23 cellular contexts compared by ENCODE assay signal in genomic region chr2:227134591-227134990, GRCh38. TPM values are rescaled to one million over a fixed set of nuclear protein-coding genes. Genes with fewer than 3 reads are reported as not detected.
DNase-seq lines count a peak whose midpoint lies in the region; ATAC-seq, FAIRE-seq and TF ChIP-seq lines count a peak whose summit lies in the region.
"Had no signal": no experiment of that assay in that cellular context is flagged by ENCODE, and none has a peak within 500 bp of the region (broad histone marks: within the 10 kb centered on the region; RNA-seq: fewer than 3 reads in every experiment).

No MANE protein-coding gene starts in this region.

- TF ChIP-seq CTCF in HepG2 (CRISPR knock-in tag; IDR thresholded peaks at IDR 0.05) (no peak), right lobe of liver (IDR thresholded peaks at IDR 0.05) (no peak)

- WGBS in HepG2 (ENCODE audit: low lambda C conversion rate), result 25% methylated on average over 5 of the region's 5 CpGs
- WGBS in right lobe of liver (ENCODE audit: insufficient coverage, low coverage, low lambda C conversion rate, missing lambda C conversion rate), result 86% methylated on average over 5 of the region's 5 CpGs

- H4K20me1 ChIP-seq in HepG2 (ENCODE audit: insufficient read depth, low read length), result no peaks in the 10 kb centered on the region

- TF ChIP-seq POLR2A in HepG2 (IDR thresholded peaks at IDR 0.05; ENCODE audit: insufficient read depth in 1 of 2, low read depth in 2 of 2, low read length in 2 of 2) (no peak), right lobe of liver (IDR thresholded peaks at IDR 0.05) (no peak)

- H3K4me2 ChIP-seq in HepG2 (ENCODE audit: low read depth, low read length), result no peak overlapping the region

- no peaks in the 10 kb centered on the region for H3K36me3 ChIP-seq in HepG2 (replicated peaks in 1 of 2; ENCODE audit: control insufficient read depth in 1 of 2, insufficient read depth in 2 of 2, low read length in 2 of 2)
- H3K36me3 ChIP-seq in right lobe of liver, result no peaks in the 10 kb centered on the region
- H3K36me3 ChIP-seq: BE2C, HAP-1 had no signal

- in situ Hi-C loops in HepG2 (cut with HindIII; ENCODE audit: extremely low pct_ligation_motif_present, low pct_unique_long_range_greater_than_20kb), result loop anchor here (10.0 kb wide), 2 partner anchors 90 to 630 kb away; no protein-coding TSS in a partner anchor

- no peak for TF ChIP-seq RAD21 in HepG2 (CRISPR knock-in tag; IDR thresholded peaks at IDR 0.05)

- BruUV-seq in HepG2 (replicated peaks; lab: Mats Ljungman, UMichigan), result no TSS peak

- peaks cover 2 to 54% of the 10 kb centered on the region in 2 experiments; a peak in 3 of 5 replicates for H3K27me3 ChIP-seq in HepG2 (ENCODE audit: control insufficient read depth in 1 of 2, insufficient read depth in 2 of 2, low read length in 2 of 2)
- no peaks in the 10 kb centered on the region for H3K27me3 ChIP-seq in right lobe of liver

- H3K9ac ChIP-seq in HepG2 (ENCODE audit: insufficient read depth, low read depth, low read length), result no peak overlapping the region
- H3K9ac ChIP-seq: GM23248 had no signal

- no peak overlapping the region for H2AFZ ChIP-seq in HepG2 (ENCODE audit: low read length)
- H2AFZ ChIP-seq: GM23248 had no signal

- CTCF ChIA-PET in HepG2 (lab: Yijun Ruan, JAX; ENCODE audit: low intra/inter-chr PET ratio, low total read pairs), result no interaction called here

- POLR2A ChIA-PET in HepG2 (lab: Yijun Ruan, JAX), result no interaction called here

- H3K4me1 ChIP-seq in HepG2 (ENCODE audit: insufficient read depth, low read length) (no peaks in the 10 kb centered on the region), right lobe of liver (peaks cover 0 to 9% (median 0%) of the 10 kb centered on the region in 4 donors)
- H3K4me1 ChIP-seq: BE2C, HAP-1 had no signal

- no peaks in the 10 kb centered on the region for H3K79me2 ChIP-seq in HepG2 (ENCODE audit: insufficient read depth, low read length)

- H3K27ac ChIP-seq in HepG2 (ENCODE audit: extremely low read length, insufficient read depth, low read length), result no peak overlapping the region
- no peak overlapping the region for H3K27ac ChIP-seq in right lobe of liver
- H3K27ac ChIP-seq: GM23248 had no signal

- H3K4me3 ChIP-seq in HepG2 (replicated peaks in 1 of 3; ENCODE audit: insufficient read depth in 1 of 3, low read depth in 2 of 3, low read length in 3 of 3), result no peak overlapping the region
- no peak overlapping the region for H3K4me3 ChIP-seq in right lobe of liver
- H3K4me3 ChIP-seq: GM12878, GM23248, HAP-1 had no signal

- intact Hi-C loops in HepG2 (cut with micrococcal nuclease; ENCODE audit: unreplicated experiment) (loop anchor here (5.0 kb wide), 1 partner anchor 193 kb away; the partner anchor contains the start of gene MFF), right lobe of liver (cut with DNase I) (loop anchor here (5.0 kb wide), 2 partner anchors 103 to 108 kb away; no protein-coding TSS in a partner anchor)

- H3K9me3 ChIP-seq in HepG2 (ENCODE audit: low read length), result no peaks in the 10 kb centered on the region
- H3K9me3 ChIP-seq in right lobe of liver, result no peaks in the 10 kb centered on the region
- H3K9me3 ChIP-seq: BE2C, HAP-1 had no signal

- ATAC-seq in HepG2, result no peak
- no peak for ATAC-seq in right lobe of liver
- ATAC-seq in GM21526 (IDR thresholded peaks at IDR 0.05; ENCODE audit: low FRiP score, unreplicated experiment), result no peak
- no peak for ATAC-seq in GM19324 (IDR thresholded peaks at IDR 0.05; ENCODE audit: low FRiP score, unreplicated experiment)
- ATAC-seq: GM12878 had no signal

- DNase-seq in HepG2 (ENCODE audit: low spot score) (no peak), right lobe of liver (no peak), fibroblast of peridontal ligament (ENCODE audit: extremely low read depth) (peak; percentile 43), iris pigment epithelial cell (ENCODE audit: low read depth) (peak; percentile 24)
- no peak for DNase-seq in activated effector memory CD4-positive, alpha-beta T cell treated with anti-CD3 and anti-CD28 coated beads, Interleukin-2, amount 50 U/mL, for 16 hours
- DNase-seq: 8988T; BE2C; C1 segment of cervical spinal cord; CD4-positive, CD25-positive, alpha-beta regulatory T cell; CD8-positive, alpha-beta memory T cell; COR-L47; DMS 273 treated with DMSO at 0.1 percent for 48 hours; DMS53; DND-41; EL; GM23248; IMR-90 had no signal

- no peak for TF ChIP-seq EP300 in HepG2 (IDR thresholded peaks at IDR 0.05; ENCODE audit: low read depth in 2 of 2, low read length in 2 of 2)
- no peak for TF ChIP-seq EP300 in HepG2 (CRISPR knock-in tag; IDR thresholded peaks at IDR 0.05; ENCODE audit: borderline replicate concordance)

- no peak for FAIRE-seq in HepG2 (lab: Jason Lieb, UNC)
- FAIRE-seq: GM12878 had no signal

TF ChIP-seq in HepG2, 621 proteins besides CTCF, POLR2A, EP300 and RAD21 (continues in another document):
- TF ChIP-seq BCLAF1 (IDR thresholded peaks at IDR 0.05), result no peak

RNA-seq across cellular contexts. Expression of gene COL4A4, which starts 29.4 kb away (rescaled TPM):
- not detected in 2 replicates for total RNA-seq in HepG2 (2016; rRNA removed; fragmentation: Illumina TruSeq; extraction: Trizol)
- not detected in 2 replicates for total RNA-seq in HepG2 (2016; cell fraction: cytosol; rRNA removed; fragmentation: Illumina TruSeq; extraction: Trizol; ENCODE audit: low read depth)
- total RNA-seq in HepG2 (2016; cell fraction: insoluble cytoplasmic fraction; rRNA removed; fragmentation: Illumina TruSeq; extraction: Trizol), result not detected in 2 replicates
- total RNA-seq in HepG2 (2016; cell fraction: membrane; rRNA removed; fragmentation: Illumina TruSeq; extraction: Trizol), result not detected in 2 replicates
- total RNA-seq in HepG2 (2016; cell fraction: nucleus; rRNA removed; fragmentation: Illumina TruSeq; extraction: Trizol), result not detected in 2 replicates
- polyA plus RNA-seq in HepG2 (2011; rRNA removed), result not detected in 2 replicates
- polyA plus RNA-seq in HepG2 (2011; cell fraction: cytosol; rRNA removed), result not detected in 2 replicates
- not detected in 2 replicates for polyA plus RNA-seq in HepG2 (2011; cell fraction: nucleus; rRNA removed)
- 0.01 and 0.03 TPM in 2 replicates for polyA plus RNA-seq in HepG2 (2012)
- polyA plus RNA-seq in HepG2 (2016; cell fraction: cytosol; fragmentation: Illumina TruSeq; extraction: Trizol; ENCODE audit: low read depth), result not detected in 2 replicates
- polyA plus RNA-seq in HepG2 (2016; cell fraction: insoluble cytoplasmic fraction; fragmentation: Illumina TruSeq; extraction: Trizol; ENCODE audit: low read depth), result not detected in 2 replicates
- polyA plus RNA-seq in HepG2 (2016; cell fraction: membrane; fragmentation: Illumina TruSeq; extraction: Trizol; ENCODE audit: low read depth), result not detected in 2 replicates
- not detected in 2 replicates for polyA plus RNA-seq in HepG2 (2016; cell fraction: nucleus; fragmentation: Illumina TruSeq; extraction: Trizol; ENCODE audit: insufficient read depth, low read depth)
- polyA minus RNA-seq in HepG2 (2011; rRNA and poly(A)+ RNA removed; ENCODE audit: low replicate concordance), result 6.9 TPM in 1 of 2 replicates, not detected in the other
- polyA minus RNA-seq in HepG2 (2011; cell fraction: cytosol; rRNA and poly(A)+ RNA removed), result 0.09 TPM in 1 of 2 replicates, not detected in the other
- polyA minus RNA-seq in HepG2 (2011; cell fraction: nucleus; rRNA and poly(A)+ RNA removed), result under 0.01 TPM in 2 replicates
- 1 to 10 TPM in 5 of 6 experiments, under 1 TPM in 1; 0.86 to 2.4 (median 1.8) TPM for total RNA-seq in right lobe of liver
- total RNA-seq: CD4-positive, CD25-positive, alpha-beta regulatory T cell; CD8-positive, alpha-beta memory T cell; HT-29; IMR-90 had no signal

RNA-seq across cellular contexts. Expression of gene COL4A3, which starts 29.8 kb away (rescaled TPM):
- 0.02 TPM in 1 of 2 replicates, not detected in the other for total RNA-seq in HepG2 (2016; rRNA removed; fragmentation: Illumina TruSeq; extraction: Trizol)
- total RNA-seq in HepG2 (2016; cell fraction: cytosol; rRNA removed; fragmentation: Illumina TruSeq; extraction: Trizol; ENCODE audit: low read depth), result 0.09 and 0.10 TPM in 2 replicates
- 0.02 TPM in 1 of 2 replicates, not detected in the other for total RNA-seq in HepG2 (2016; cell fraction: insoluble cytoplasmic fraction; rRNA removed; fragmentation: Illumina TruSeq; extraction: Trizol)
- 0.03 and 0.07 TPM in 2 replicates for total RNA-seq in HepG2 (2016; cell fraction: membrane; rRNA removed; fragmentation: Illumina TruSeq; extraction: Trizol)
- 0.09 TPM in 1 of 2 replicates, not detected in the other for total RNA-seq in HepG2 (2016; cell fraction: nucleus; rRNA removed; fragmentation: Illumina TruSeq; extraction: Trizol)
- polyA plus RNA-seq in HepG2 (2011; rRNA removed), result not detected in 2 replicates
- not detected in 2 replicates for polyA plus RNA-seq in HepG2 (2011; cell fraction: cytosol; rRNA removed)
- polyA plus RNA-seq in HepG2 (2011; cell fraction: nucleus; rRNA removed), result not detected in 2 replicates
- polyA plus RNA-seq in HepG2 (2012), result not detected in 2 replicates
- polyA plus RNA-seq in HepG2 (2016; cell fraction: cytosol; fragmentation: Illumina TruSeq; extraction: Trizol; ENCODE audit: low read depth), result not detected in 2 replicates
- polyA plus RNA-seq in HepG2 (2016; cell fraction: insoluble cytoplasmic fraction; fragmentation: Illumina TruSeq; extraction: Trizol; ENCODE audit: low read depth), result not detected in 2 replicates
- polyA plus RNA-seq in HepG2 (2016; cell fraction: membrane; fragmentation: Illumina TruSeq; extraction: Trizol; ENCODE audit: low read depth), result not detected in 2 replicates
- polyA plus RNA-seq in HepG2 (2016; cell fraction: nucleus; fragmentation: Illumina TruSeq; extraction: Trizol; ENCODE audit: insufficient read depth, low read depth), result not detected in 2 replicates
- polyA minus RNA-seq in HepG2 (2011; rRNA and poly(A)+ RNA removed; ENCODE audit: low replicate concordance), result 5.8 TPM in 1 of 2 replicates, not detected in the other
- polyA minus RNA-seq in HepG2 (2011; cell fraction: cytosol; rRNA and poly(A)+ RNA removed), result not detected in 2 replicates
- 0.12 and 0.26 TPM in 2 replicates for polyA minus RNA-seq in HepG2 (2011; cell fraction: nucleus; rRNA and poly(A)+ RNA removed)
- total RNA-seq in right lobe of liver, result 1 to 10 TPM in 3 of 6 experiments, under 1 TPM in 3; 0.12 to 1.6 (median 0.73) TPM
- total RNA-seq: CD4-positive, CD25-positive, alpha-beta regulatory T cell; CD8-positive, alpha-beta memory T cell; H4; HT-29; IMR-90 had no signal
- polyA plus RNA-seq: CD4-positive, CD25-positive, alpha-beta regulatory T cell; CD8-positive, alpha-beta memory T cell; IMR-90 had no signal

Comparison
In these comparisons a context has a peak if more than half of its experiments do, and no peak if none do; other contexts are left out.
1. DNase-seq: peak in fibroblast of peridontal ligament (single experiment) and iris pigment epithelial cell (single experiment); none in HepG2 (single experiment), right lobe of liver (0 of 3) and activated effector memory CD4-positive, alpha-beta T cell treated with anti-CD3 and anti-CD28 coated beads, Interleukin-2, amount 50 U/mL, for 16 hours (single experiment).